Comparison of ENCODE assay signal across 1 cellular context in genomic region chr7:82345886-82346285, GRCh38.
TF ChIP-seq lines count a peak whose summit lies in the region.

No MANE protein-coding gene starts in this region.

TF ChIP-seq in IMR-90, 13 proteins besides CTCF, POLR2A, EP300 and RAD21 (continued from another document):
- TF ChIP-seq RFX5 (IDR thresholded peaks at IDR 0.05; ENCODE audit: low read depth, low read length) (no peak), MAZ (IDR thresholded peaks at IDR 0.05; ENCODE audit: borderline replicate concordance, low read depth, low read length) (no peak), SMC3 (IDR thresholded peaks at IDR 0.05; ENCODE audit: low read depth, low read length) (no peak), NFE2L2 (IDR thresholded peaks at IDR 0.05; ENCODE audit: low read depth, low read length) (no peak)
